ENCODE assay signal across 1 cellular context in genomic region chr1:243751506-243751905, GRCh38.
A peak's percentile ranks its signal among the peaks of the same experiment; 100 is the strongest.
TF ChIP-seq lines count a peak whose summit lies in the region.

No MANE protein-coding gene starts in this region.

TF ChIP-seq in liver, 16 proteins besides CTCF, POLR2A, EP300 and RAD21 (continued from another document):
- TF ChIP-seq REST (IDR thresholded peaks at IDR 0.05), result peak; percentile 54
